8 cellular contexts compared by ENCODE assay signal in the genomic region with DNA sequence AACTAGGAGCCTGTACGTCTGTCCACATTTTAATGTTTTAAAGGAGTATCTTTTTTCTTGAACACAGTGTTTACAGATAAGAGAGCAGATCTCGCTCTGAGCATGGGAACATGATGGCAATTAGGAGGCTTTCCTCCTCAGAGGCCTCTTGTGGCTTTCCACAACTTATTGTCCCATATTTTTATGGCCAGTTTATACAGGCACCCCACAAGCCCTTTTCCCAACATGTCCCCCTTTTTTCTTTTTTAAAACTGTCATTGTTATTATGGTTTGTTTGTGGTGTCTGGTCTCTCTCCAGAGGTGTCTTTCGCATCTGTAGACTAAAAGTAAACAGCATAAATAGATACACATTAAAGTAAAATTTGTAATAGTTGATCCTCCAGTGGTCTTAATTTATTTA. TPM values are rescaled to one million over a fixed set of nuclear protein-coding genes. Genes with fewer than 3 reads are reported as not detected.
DNase-seq lines count a peak whose midpoint lies in the region; ATAC-seq, FAIRE-seq and TF ChIP-seq lines count a peak whose summit lies in the region.
"Not testable (repeated sequence)": the region's sequence is repeated elsewhere in the genome, so short reads cannot be mapped to it uniquely, and the experiment has no call there.

No MANE protein-coding gene starts in this region.

- RAD21 ChIA-PET in HCT116 (lab: Charles Lee; ENCODE audit: low non-redundant PET in 1 of 2, low total read pairs in 2 of 2, uncharacterized antibody in 2 of 2, unreplicated experiment in 2 of 2), result not testable (repeated sequence)

- not testable (repeated sequence) for H3K4me1 ChIP-seq in HCT116 (ENCODE audit: control insufficient read depth in 1 of 2, insufficient read depth in 2 of 2, low read length in 2 of 2); HEK293 (ENCODE audit: control insufficient read depth, insufficient read depth, low read length); K562 (replicated peaks in 1 of 2; ENCODE audit: control insufficient read depth in 2 of 2, insufficient read depth in 2 of 2, low read length in 2 of 2); endodermal cell (ENCODE audit: control insufficient read depth, insufficient read depth, low read length); mesendoderm (ENCODE audit: control insufficient read depth, low read depth, low read length)

- H3K9me1 ChIP-seq in K562 (ENCODE audit: control insufficient read depth, insufficient read depth, low read length), result not testable (repeated sequence)

- H4K5ac ChIP-seq in mesendoderm (ENCODE audit: low read length), result not testable (repeated sequence)

- not testable (repeated sequence) for H2AFZ ChIP-seq in HCT116 (ENCODE audit: low read depth, low read length, poor library complexity, severe bottlenecking); K562 (ENCODE audit: low read depth, low read length)

- peaks cover 85% of the 10 kb centered on the region for H3K9me3 Mint-ChIP-seq in endodermal cell

- not testable (repeated sequence) for H3K56ac ChIP-seq in mesendoderm (ENCODE audit: low read length)

- not testable (repeated sequence) for H2BK5ac ChIP-seq in mesendoderm (ENCODE audit: low read length)

- H3K4me3 ChIP-seq in HCT116 (replicated peaks in 1 of 2; ENCODE audit: low read depth in 1 of 2, low read length in 2 of 2); HEK293 (ENCODE audit: low read depth, low read length); K562; mesendoderm (ENCODE audit: low read length): not testable (repeated sequence)
- H3K4me3 ChIP-seq in endodermal cell (ENCODE audit: low read length), result peak overlapping the region; percentile 32

- not testable (repeated sequence) for H3K27me3 Mint-ChIP-seq in endodermal cell (ENCODE audit: insufficient read depth)

- not testable (repeated sequence) for TF ChIP-seq RAD21 in HCT116 (IDR thresholded peaks at IDR 0.05; ENCODE audit: low read depth); K562 (CRISPR knock-in tag; conservative IDR thresholded peaks at IDR 0.05 in 1 of 2, IDR thresholded peaks at IDR 0.05 in 1 of 2)

- H3K27ac ChIP-seq in HCT116 (ENCODE audit: low read depth, low read length); HEK293 (ENCODE audit: extremely low read depth, low read depth, low read length); K562 (ENCODE audit: extremely low read depth, low read depth, low read length); endodermal cell (ENCODE audit: low read depth, low read length); mesendoderm (ENCODE audit: low read depth, low read length): not testable (repeated sequence)

- not testable (repeated sequence) for H3K18ac ChIP-seq in mesendoderm (ENCODE audit: low read length)

- not testable (repeated sequence) for H3K4me2 ChIP-seq in HCT116 (ENCODE audit: low read length); K562 (ENCODE audit: insufficient read depth, low read length); mesendoderm (ENCODE audit: low read length)

- not testable (repeated sequence) for H2BK120ac ChIP-seq in mesendoderm (ENCODE audit: low read depth, low read length)

- H3K4ac ChIP-seq in mesendoderm (ENCODE audit: low read depth, low read length), result not testable (repeated sequence)

- H3K36me3 Mint-ChIP-seq in endodermal cell (ENCODE audit: low read depth), result peaks cover 86% of the 10 kb centered on the region

- H3K27ac Mint-ChIP-seq in endodermal cell, result not testable (repeated sequence)

- not testable (repeated sequence) for TF ChIP-seq EP300 in K562 (IDR thresholded peaks at IDR 0.05; ENCODE audit: low read length)

- 35% methylated on average over 3 of the region's 3 CpGs for WGBS in K562 (ENCODE audit: insufficient coverage, low coverage, missing lambda C conversion rate)
- 100% methylated on average over 1 to 2 of the region's 3 CpGs for WGBS in endodermal cell (ENCODE audit: insufficient coverage in 1 of 2, insufficient read length in 1 of 2), 2 experiments
- WGBS in mesendoderm (ENCODE audit: extremely low coverage, insufficient coverage, low lambda C conversion rate), result no CpG with 5 or more reads among the region's 3 CpGs

- not testable (repeated sequence) for H3K9me3 ChIP-seq in HCT116 (ENCODE audit: control insufficient read depth in 1 of 2, insufficient read depth in 1 of 2, low read depth in 1 of 2, low read length in 2 of 2); HEK293 (ENCODE audit: control insufficient read depth, insufficient read depth, low read depth, low read length); K562 (replicated peaks; ENCODE audit: control insufficient read depth, insufficient read depth, low read depth, low read length)
- H3K9me3 ChIP-seq in endodermal cell (ENCODE audit: control insufficient read depth, low read length), result peaks cover 76% of the 10 kb centered on the region

- not testable (repeated sequence) for H2AK5ac ChIP-seq in mesendoderm (ENCODE audit: low read length)

- H3K4me1 Mint-ChIP-seq in endodermal cell, result not testable (repeated sequence)

- not testable (repeated sequence) for H2BK15ac ChIP-seq in mesendoderm (replicated peaks; ENCODE audit: low read depth)

- CTCF ChIA-PET in HCT116 (lab: Charles Lee); K562 (lab: Yijun Ruan, JAX; ENCODE audit: low intra/inter-chr PET ratio): not testable (repeated sequence)
- CTCF ChIA-PET in HEK293 (lab: Yijun Ruan, JAX), result interaction anchor here (0.9 kb wide), 1 partner anchor 25 kb away, joined by 3 read pairs; no protein-coding TSS in a partner anchor

- in situ Hi-C loops in Caki2 (cut with HindIII; ENCODE audit: low pct_unique_long_range_greater_than_20kb, low sequenced_read_pairs); K562 (cut with MboI): not testable (repeated sequence)

- intact Hi-C loops in HCT116 (cut with micrococcal nuclease); K562 (cut with micrococcal nuclease): not testable (repeated sequence)

- not testable (repeated sequence) for H3K36me3 ChIP-seq in HCT116 (ENCODE audit: control insufficient read depth in 1 of 2, insufficient read depth in 2 of 2, low read length in 2 of 2); HEK293 (ENCODE audit: control insufficient read depth in 2 of 2, insufficient read depth in 1 of 2, low read length in 2 of 2); K562 (ENCODE audit: control insufficient read depth, insufficient read depth, low read length); endodermal cell (ENCODE audit: control insufficient read depth, insufficient read depth, low read length); mesendoderm (ENCODE audit: control insufficient read depth, insufficient read depth, low read length)

- H4K8ac ChIP-seq in mesendoderm (ENCODE audit: low read depth, low read length), result not testable (repeated sequence)

- not testable (repeated sequence) for H3K79me1 ChIP-seq in mesendoderm (ENCODE audit: low read length)

- H3K27me3 ChIP-seq in HCT116 (ENCODE audit: insufficient read depth, low read length); K562 (ENCODE audit: control insufficient read depth in 2 of 2, insufficient read depth in 2 of 2, low read length in 2 of 2); endodermal cell (ENCODE audit: control insufficient read depth, insufficient read depth, low read length, poor library complexity, severe bottlenecking); mesendoderm (ENCODE audit: insufficient read depth, low read length, poor library complexity): not testable (repeated sequence)

- POLR2A ChIA-PET in HCT116 (lab: Charles Lee); HEK293 (lab: Yijun Ruan, JAX); K562 (lab: Yijun Ruan, JAX): not testable (repeated sequence)

- H3K4me3 Mint-ChIP-seq in endodermal cell, result not testable (repeated sequence)

- not testable (repeated sequence) for TF ChIP-seq POLR2A in HCT116 (IDR thresholded peaks at IDR 0.05; ENCODE audit: borderline replicate concordance, extremely low read depth, insufficient read depth, insufficient read length); K562 (conservative IDR thresholded peaks at IDR 0.05)

- not testable (repeated sequence) for TF ChIP-seq CTCF in HCT116 (IDR thresholded peaks at IDR 0.05 in 2 of 3, conservative IDR thresholded peaks at IDR 0.05 in 1 of 3; ENCODE audit: borderline replicate concordance in 1 of 3, insufficient read depth in 1 of 3, low read depth in 2 of 3, low read length in 2 of 3); HEK293 (tag by site-specific recombination; IDR thresholded peaks at IDR 0.05); K562 (IDR thresholded peaks at IDR 0.05 in 2 of 3, conservative IDR thresholded peaks at IDR 0.05 in 1 of 3; ENCODE audit: insufficient read depth in 2 of 3, low read depth in 1 of 3, low read length in 3 of 3); endodermal cell (conservative IDR thresholded peaks at IDR 0.05)

- H3K9ac ChIP-seq in HCT116 (ENCODE audit: low read length); K562 (ENCODE audit: insufficient read depth in 1 of 2, low read depth in 2 of 2, low read length in 2 of 2); endodermal cell (ENCODE audit: extremely low read depth, low read length, poor library complexity, severe bottlenecking); mesendoderm (ENCODE audit: low read length): not testable (repeated sequence)

- not testable (repeated sequence) for FAIRE-seq in K562 (lab: Jason Lieb, UNC)

- H3K79me2 ChIP-seq in HCT116 (ENCODE audit: insufficient read depth, low read length); mesendoderm (ENCODE audit: control insufficient read depth, insufficient read depth, low read length): not testable (repeated sequence)
- H3K79me2 ChIP-seq in K562 (ENCODE audit: control insufficient read depth, insufficient read depth, low read length), result peaks cover 13% of the 10 kb centered on the region; the same call in 2 of the 3 replicates

- not testable (repeated sequence) for H3K9me2 ChIP-seq in HCT116 (ENCODE audit: insufficient read depth)

- BruUV-seq in HCT116 (replicated peaks; lab: Mats Ljungman, UMichigan); K562 (replicated peaks; lab: Mats Ljungman, UMichigan): not testable (repeated sequence)

- ATAC-seq in HCT116, K562: not testable (repeated sequence)

- peak; percentile 26 for DNase-seq in Caki2 (ENCODE audit: low read depth)
- peak; percentile 7 for DNase-seq in DMS53 (lab: John Stamatoyannopoulos, UW)
- not testable (repeated sequence) for DNase-seq in HCT116 (ENCODE audit: low read depth, low spot score); K562 (ENCODE audit: extremely low read depth in 1 of 4, low spot score in 3 of 4); endodermal cell
- peak; percentile 26 for DNase-seq in OCI-M1 (lab: John Stamatoyannopoulos, UW)
- DNase-seq in mesendoderm, result peak; percentile 26

- H4K20me1 ChIP-seq in HCT116 (ENCODE audit: insufficient read depth); K562 (replicated peaks; ENCODE audit: control insufficient read depth, insufficient read depth, low read length): not testable (repeated sequence)

- H3K23ac ChIP-seq in mesendoderm (ENCODE audit: low read length), result not testable (repeated sequence)

RNA-seq across cellular contexts. Expression of a gene that starts 33.6 kb away (rescaled TPM):
- total RNA-seq in Caki2 (2014; rRNA removed; shearing (Covaris generic); ENCODE audit: low replicate concordance), result 70.5 and 76.3 TPM in 2 replicates
- total RNA-seq in HCT116 (2021; ENCODE audit: unreplicated experiment) (45.2 TPM), K562 (2014; rRNA removed) (27.3 and 28.8 TPM in 2 replicates), K562 (2014; rRNA removed; fragmentation: Illumina TruSeq; extraction: Trizol) (59.6 and 71.7 TPM in 2 replicates), K562 (2015; rRNA removed; fragmentation: Illumina TruSeq; extraction: Trizol) (36.1 and 39.7 TPM in 2 replicates), K562 (2021) (31.7 and 34.3 TPM in 2 replicates), endodermal cell (10 to 100 TPM; 77.4 to 79.1 TPM)
- polyA plus RNA-seq in HCT116 (2012), result 29.3 and 33.1 TPM in 2 replicates
- 38.5 and 69.1 TPM in 2 replicates for total RNA-seq in K562 (2011; cell fraction: chromatin; rRNA removed; ENCODE audit: low replicate concordance)
- total RNA-seq in K562 (2011; cell fraction: nucleolus; rRNA removed), result 36.2 and 45.5 TPM in 2 replicates
- total RNA-seq in K562 (2011; cell fraction: nucleoplasm; rRNA removed), result 60.6 and 64.2 TPM in 2 replicates
- polyA plus RNA-seq in K562 (2011; rRNA removed) (41.2 and 64.6 TPM in 2 replicates), K562 (2014; fragmentation: Illumina TruSeq; extraction: Trizol) (46.1 and 47.9 TPM in 2 replicates), K562 (2014; fragmentation: Nextera tagmentation; extraction: Ambion mirVana) (10 to 100 TPM; 33.2 to 37.3 TPM), K562 (2014; rRNA removed) (41.0 and 42.2 TPM in 2 replicates)
- 11.4 and 28.5 TPM in 2 replicates for polyA plus RNA-seq in K562 (2011; cell fraction: cytosol; rRNA removed)
- polyA plus RNA-seq in K562 (2011; cell fraction: nucleus; rRNA removed), result 5.9 and 7.8 TPM in 2 replicates
- polyA plus RNA-seq in K562 (2012), result 36.2 and 48.5 TPM in 2 replicates
- polyA minus RNA-seq in K562 (2011; rRNA and poly(A)+ RNA removed), result 84.9 and 96.4 TPM in 2 replicates
- 25.8 and 31.9 TPM in 2 replicates for polyA minus RNA-seq in K562 (2011; cell fraction: cytosol; rRNA and poly(A)+ RNA removed)
- 10.9 and 19.4 TPM in 2 replicates for polyA minus RNA-seq in K562 (2011; cell fraction: nucleus; rRNA and poly(A)+ RNA removed)
- polyA plus RNA-seq in endodermal cell (2013, experiment 1 of 2), result 117 TPM
- polyA plus RNA-seq in endodermal cell (2013, experiment 2 of 2), result 105 TPM
- polyA plus RNA-seq in mesendoderm (2013, experiment 1 of 2), result 34.0 TPM
- 33.1 TPM for polyA plus RNA-seq in mesendoderm (2013, experiment 2 of 2)
